8 cellular contexts compared by ENCODE assay signal in the genomic region with DNA sequence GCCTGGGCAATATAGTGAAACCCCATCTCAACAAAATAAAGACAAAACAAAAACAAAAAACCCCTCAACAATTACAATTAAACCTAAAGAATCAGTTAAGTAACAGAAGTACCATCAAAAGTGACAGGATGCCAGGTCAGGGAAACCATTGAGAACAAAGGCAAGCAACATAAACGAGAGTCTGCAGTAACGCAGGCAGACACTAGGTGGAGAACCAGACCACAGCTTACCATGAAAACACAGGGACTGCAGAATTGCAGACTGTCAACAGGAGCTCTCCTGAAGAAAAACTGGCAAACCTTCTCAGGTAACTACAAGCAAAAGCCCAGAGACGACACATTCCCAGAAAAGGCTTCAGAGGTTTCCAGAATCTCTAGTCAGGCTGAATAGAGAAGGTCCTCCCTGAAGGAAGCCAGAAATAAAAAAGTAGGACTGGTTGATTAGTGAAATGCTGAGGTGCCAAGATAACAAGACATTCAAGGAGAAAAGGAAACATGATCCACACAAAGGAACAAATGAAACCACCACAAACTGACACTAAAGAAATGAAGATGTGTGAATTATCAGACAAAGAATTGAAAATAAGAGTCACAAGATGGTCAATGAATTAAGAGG. TPM values are rescaled to one million over a fixed set of nuclear protein-coding genes. Genes with fewer than 3 reads are reported as not detected.
DNase-seq lines count a peak whose midpoint lies in the region; ATAC-seq and TF ChIP-seq lines count a peak whose summit lies in the region.

No MANE protein-coding gene starts in this region.

- 0% methylated on average over 3 of the region's 3 CpGs for WGBS in GM23248 (ENCODE audit: low coverage in 1 of 2, low lambda C conversion rate in 2 of 2, missing lambda C conversion rate in 2 of 2), 2 experiments
- WGBS in mammary epithelial cell (ENCODE audit: low coverage, missing lambda C conversion rate): 0% methylated on average over 3 of the region's 3 CpGs

- H3K27ac Mint-ChIP-seq in activated B cell treated with CpG ODN at 0.5 μM for 24 hours: peak overlapping the region; percentile 30

- H3F3A ChIP-seq in GM23248 (ENCODE audit: insufficient read depth): no peaks in the 10 kb centered on the region

- H3K36me3 ChIP-seq in GM23248 (ENCODE audit: low read depth) (no peaks in the 10 kb centered on the region), mammary epithelial cell (ENCODE audit: insufficient read depth, low read length) (no peaks in the 10 kb centered on the region)

- H3K4me1 Mint-ChIP-seq in activated B cell treated with CpG ODN at 0.5 μM for 24 hours: peaks cover 41% of the 10 kb centered on the region

- H3K9me2 ChIP-seq in GM23248 (ENCODE audit: insufficient read depth): no peaks in the 10 kb centered on the region

- H3K9ac ChIP-seq in GM23248 (no peak overlapping the region), mammary epithelial cell (ENCODE audit: insufficient read depth, low read length) (no peak overlapping the region)

- H3K36me3 Mint-ChIP-seq in activated B cell treated with CpG ODN at 0.5 μM for 24 hours (ENCODE audit: low read depth): peaks cover 45% of the 10 kb centered on the region

- DNase-seq in ACHN (peak; percentile 31), GM23248 (peak; percentile 83), NCI-H2227 treated with DMSO at 0.1 percent for 48 hours (lab: John Stamatoyannopoulos, UW) (peak; percentile 97), activated B cell treated with CpG ODN at 0.5 μM for 24 hours (peak; percentile 50), mammary epithelial cell (peak; percentile 74), islet precursor cell (peak; percentile 89)
- DNase-seq in stimulated activated CD4-positive, alpha-beta T cell treated with anti-CD3 and anti-CD28 coated beads, Interleukin-1b, Interleukin-23, amount 100 ng/mL, for 24 hours (ENCODE audit: low read depth in 4 of 4, low spot score in 1 of 4): peak; percentile 33 to 49 (median 46)

- H3K9me3 Mint-ChIP-seq in activated B cell treated with CpG ODN at 0.5 μM for 24 hours: peaks cover 7% of the 10 kb centered on the region

- H3K4me3 ChIP-seq in GM23248 (no peak overlapping the region), mammary epithelial cell (replicated peaks in 1 of 3; ENCODE audit: insufficient read depth in 1 of 3, low read depth in 2 of 3, low read length in 3 of 3) (no peak overlapping the region)

- BruUV-seq in mammary epithelial cell (replicated peaks; lab: Mats Ljungman, UMichigan): no TSS peak

- dilution Hi-C loops in mammary epithelial cell (cut with HindIII; ENCODE audit: low sequenced_read_pairs): no loop called here

- no peak overlapping the region for H3K4me2 ChIP-seq in GM23248 (ENCODE audit: unreplicated experiment)
- H3K4me2 ChIP-seq in mammary epithelial cell (ENCODE audit: insufficient read depth, low read depth, low read length): no peak overlapping the region

- CTCF ChIA-PET in activated B cell treated with CpG ODN at 0.5 μM for 24 hours (lab: Charles Lee): interaction anchor here (0.6 to 2.4 kb wide), 8 partner anchors 13 to 551 kb away, joined by 3 to 12 read pairs (median 4); no protein-coding TSS in a partner anchor
- CTCF ChIA-PET in mammary epithelial cell (lab: Charles Lee; ENCODE audit: low non-redundant PET): interaction anchor here (0.6 kb wide), 2 partner anchors 167 to 830 kb away, joined by 3 to 24 read pairs; no protein-coding TSS in a partner anchor

- ATAC-seq in activated B cell treated with CpG ODN at 0.5 μM for 24 hours (ENCODE audit: low read depth): peak; percentile 48
- ATAC-seq in HG02759 (IDR thresholded peaks at IDR 0.05; ENCODE audit: unreplicated experiment): no peak

- H4K20me1 ChIP-seq in GM23248 (ENCODE audit: insufficient read depth) (no peaks in the 10 kb centered on the region), mammary epithelial cell (ENCODE audit: insufficient read depth, low read length) (no peaks in the 10 kb centered on the region)

- H3K4me1 ChIP-seq in GM23248 (ENCODE audit: insufficient read depth) (no peaks in the 10 kb centered on the region), mammary epithelial cell (ENCODE audit: insufficient read depth, low read length) (no peaks in the 10 kb centered on the region)

- H2AFZ ChIP-seq in GM23248 (no peak overlapping the region), mammary epithelial cell (ENCODE audit: low read depth, low read length) (no peak overlapping the region)

- H3K9me3 ChIP-seq in GM23248 (ENCODE audit: low read depth) (no peaks in the 10 kb centered on the region), mammary epithelial cell (replicated peaks; ENCODE audit: insufficient read depth, low read length) (peaks cover 22% of the 10 kb centered on the region)

- H3K79me2 ChIP-seq in GM23248 (ENCODE audit: insufficient read depth) (no peaks in the 10 kb centered on the region; the same call in 1 of the 2 replicates), mammary epithelial cell (ENCODE audit: insufficient read depth, low read length) (no peaks in the 10 kb centered on the region)

- POLR2A ChIA-PET in activated B cell treated with CpG ODN at 0.5 μM for 24 hours (lab: Charles Lee): interaction anchor here (0.6 to 1.0 kb wide), 6 partner anchors 60 to 341 kb away, joined by 3 to 4 read pairs (median 3); no protein-coding TSS in a partner anchor

- H3K27ac ChIP-seq in GM23248 (no peak overlapping the region), mammary epithelial cell (ENCODE audit: insufficient read depth, low read depth, low read length) (no peak overlapping the region)

- intact Hi-C loops in activated B cell treated with CpG ODN at 0.5 μM for 24 hours (cut with micrococcal nuclease): loop anchor here (1.0 to 10.0 kb wide), 9 partner anchors 57 to 1039 kb away; a partner anchor contains a TSS
- intact Hi-C loops in mammary epithelial cell (cut with micrococcal nuclease): loop anchor here (1.0 to 5.0 kb wide), 6 partner anchors 172 to 647 kb away; a partner anchor contains a TSS

- no peaks in the 10 kb centered on the region for H3K27me3 Mint-ChIP-seq in activated B cell treated with CpG ODN at 0.5 μM for 24 hours

- peak overlapping the region; percentile 39 for H3K4me3 Mint-ChIP-seq in activated B cell treated with CpG ODN at 0.5 μM for 24 hours

- in situ Hi-C loops in ACHN (cut with HindIII; ENCODE audit: low pct_ligation_motif_present, low pct_unique_long_range_greater_than_20kb, low sequenced_read_pairs) (no loop called here), GM23248 (cut with MboI) (no loop called here), mammary epithelial cell (cut with MboI; ENCODE audit: low sequenced_read_pairs in 2 of 2) (no loop called here)

- H3K27me3 ChIP-seq in GM23248 (replicated peaks; ENCODE audit: insufficient read depth) (no peaks in the 10 kb centered on the region), mammary epithelial cell (ENCODE audit: insufficient read depth, low read length) (no peaks in the 10 kb centered on the region)

- TF ChIP-seq CTCF in activated B cell treated with CpG ODN at 0.5 μM for 24 hours (IDR thresholded peaks at IDR 0.05) (no peak), mammary epithelial cell (conservative IDR thresholded peaks at IDR 0.05 in 1 of 2, IDR thresholded peaks at IDR 0.05 in 1 of 2; ENCODE audit: extremely low read depth in 1 of 2, insufficient read depth in 1 of 2, low read depth in 1 of 2, low read length in 2 of 2) (peak; percentile 87 to 94)

RNA-seq across cellular contexts. Expression of a gene that starts 2.2 kb away (rescaled TPM):
- 3.8 and 3.9 TPM in 2 replicates for total RNA-seq in GM23248 (2014; rRNA removed; shearing (Covaris generic))
- 2.4 and 2.8 TPM in 2 replicates for polyA plus RNA-seq in GM23248 (2016; fragmentation: Nextera tagmentation; extraction: Ambion mirVana)
- 5.8 and 7.1 TPM in 2 replicates for total RNA-seq in activated B cell treated with CpG ODN at 0.5 μM for 24 hours
- 1 to 10 TPM; 2.3 to 4.5 TPM for total RNA-seq in mammary epithelial cell
- 1.3 TPM for polyA plus RNA-seq in mammary epithelial cell
- polyA minus RNA-seq in mammary epithelial cell: not detected

RNA-seq across cellular contexts. Expression of a gene that starts 36.5 kb away (rescaled TPM):
- total RNA-seq in GM23248 (2014; rRNA removed; shearing (Covaris generic)): 4.6 and 7.3 TPM in 2 replicates
- polyA plus RNA-seq in GM23248 (2016; fragmentation: Nextera tagmentation; extraction: Ambion mirVana) (2.7 and 3.2 TPM in 2 replicates), mammary epithelial cell (3.0 TPM)
- total RNA-seq in activated B cell treated with CpG ODN at 0.5 μM for 24 hours (17.7 and 19.9 TPM in 2 replicates), mammary epithelial cell (1 to 10 TPM; 5.7 to 7.5 TPM)
- polyA minus RNA-seq in mammary epithelial cell: 5.4 TPM

RNA-seq across cellular contexts. Expression of a gene that starts 59.3 kb away (rescaled TPM):
- total RNA-seq in GM23248 (2014; rRNA removed; shearing (Covaris generic)): 15.9 and 18.8 TPM in 2 replicates
- 19.5 and 21.2 TPM in 2 replicates for polyA plus RNA-seq in GM23248 (2016; fragmentation: Nextera tagmentation; extraction: Ambion mirVana)
- total RNA-seq in activated B cell treated with CpG ODN at 0.5 μM for 24 hours: 13.7 and 14.2 TPM in 2 replicates
- 10 to 100 TPM; 14.0 to 29.3 TPM for total RNA-seq in mammary epithelial cell
- 7.4 TPM for polyA plus RNA-seq in mammary epithelial cell
- polyA minus RNA-seq in mammary epithelial cell: 12.8 TPM

Comparison
In these comparisons a context has a peak if more than half of its experiments do, and no peak if none do; other contexts are left out.
1. DNase-seq: peak in every context shown above with its lines; median percentile 97 in NCI-H2227 treated with DMSO at 0.1 percent for 48 hours; 89 in islet precursor cell; 83 in GM23248; 74 in mammary epithelial cell; 50 in activated B cell treated with CpG ODN at 0.5 μM for 24 hours; 46 in stimulated activated CD4-positive, alpha-beta T cell treated with anti-CD3 and anti-CD28 coated beads, Interleukin-1b, Interleukin-23, amount 100 ng/mL, for 24 hours; 31 in ACHN.